In genomic region chr2:214232266-214232665, GRCh38 we compare ENCODE assay signal across 20 cellular contexts.
"Had no signal": no experiment of that assay in that cellular context is flagged by ENCODE, and none has a peak within 500 bp of the region (broad histone marks: within the 10 kb centered on the region; RNA-seq: fewer than 3 reads in every experiment).

No MANE protein-coding gene starts in this region.

- H3K36me3 Mint-ChIP-seq: activated naive CD4-positive, alpha-beta T cell treated with anti-CD3 and anti-CD28 coated beads, Interleukin-2, amount 50 U/mL, for 72 hours; mesothelial cell of epicardium; natural killer cell treated with Interleukin-12 subunit alpha and Interleukin-12 subunit beta and Interleukin-15 and Interleukin-18, amount 100 ng/mL, for 72 hours; stimulated activated memory B cell treated with anti-CD40 and anti-IgM and Interleukin-4, amounts not matched to agents 10 μg/mL and 1 μg/mL and 100 μg/mL, for 72 hours had no signal

- DNase-seq: activated CD4-positive, alpha-beta T cell treated with anti-CD3 and anti-CD28 coated beads, Interleukin-2, amount 50 U/mL, for 4 hours; activated gamma-delta T cell treated with Interleukin-2 at 50 U/mL for 16 hours; body of pancreas; central memory CD4-positive, alpha-beta T cell; colonic mucosa; pancreas; stimulated activated CD4-positive, alpha-beta T cell treated with anti-CD3 and anti-CD28 coated beads, Interleukin-4, amount 100 ng/mL, for 4 hours; SW 1271; T-helper 2 cell; thyroid gland; WERI-Rb-1 had no signal

- H3K27ac Mint-ChIP-seq: activated naive CD4-positive, alpha-beta T cell treated with anti-CD3 and anti-CD28 coated beads, Interleukin-2, amount 50 U/mL, for 72 hours; activated T-helper 1 cell treated with anti-CD3 and anti-CD28 coated beads, Interleukin-12 subunit alpha, Interleukin-12 subunit beta, Interleukin-2, Interleukin-4 antibody, amounts not matched to agents 30 ng/mL and 10 ng/mL and 1 ng/mL, durations not matched to agents 14 hours and 24 hours and 36 hours; mesothelial cell of epicardium; natural killer cell treated with Interleukin-12 subunit alpha and Interleukin-12 subunit beta and Interleukin-15 and Interleukin-18, amount 100 ng/mL, for 72 hours; stimulated activated memory B cell treated with anti-CD40 and anti-IgM and Interleukin-4, amounts not matched to agents 10 μg/mL and 1 μg/mL and 100 μg/mL, for 72 hours had no signal

- H3K4me1 Mint-ChIP-seq: stimulated activated memory B cell treated with anti-CD40 and anti-IgM and Interleukin-4, amounts not matched to agents 10 μg/mL and 1 μg/mL and 100 μg/mL, for 72 hours had no signal

- H3K36me3 ChIP-seq: colonic mucosa, gastroesophageal sphincter, neutrophil, pancreas, thyroid gland, WERI-Rb-1 had no signal

- H3K4me3 Mint-ChIP-seq: activated T-helper 1 cell treated with anti-CD3 and anti-CD28 coated beads, Interleukin-12 subunit alpha, Interleukin-12 subunit beta, Interleukin-2, Interleukin-4 antibody, amounts not matched to agents 30 ng/mL and 10 ng/mL and 1 ng/mL, durations not matched to agents 14 hours and 24 hours and 36 hours; mesothelial cell of epicardium; natural killer cell treated with Interleukin-12 subunit alpha and Interleukin-12 subunit beta and Interleukin-15 and Interleukin-18, amount 100 ng/mL, for 72 hours; stimulated activated memory B cell treated with anti-CD40 and anti-IgM and Interleukin-4, amounts not matched to agents 10 μg/mL and 1 μg/mL and 100 μg/mL, for 72 hours had no signal

- ATAC-seq: activated naive CD4-positive, alpha-beta T cell treated with anti-CD3 and anti-CD28 coated beads, Interleukin-2, amount 50 U/mL, for 72 hours; body of pancreas; gastroesophageal sphincter; natural killer cell treated with Interleukin-12 subunit alpha and Interleukin-12 subunit beta and Interleukin-15 and Interleukin-18, amount 100 ng/mL, for 72 hours; pancreas; sciatic nerve; stimulated activated memory B cell treated with anti-CD40 and anti-IgM and Interleukin-4, amounts not matched to agents 10 μg/mL and 1 μg/mL and 100 μg/mL, for 72 hours had no signal

- H3K4me1 ChIP-seq: body of pancreas, colonic mucosa, gastroesophageal sphincter, pancreas, thyroid gland had no signal

- H3K27me3 Mint-ChIP-seq: natural killer cell treated with Interleukin-12 subunit alpha and Interleukin-12 subunit beta and Interleukin-15 and Interleukin-18, amount 100 ng/mL, for 72 hours; stimulated activated memory B cell treated with anti-CD40 and anti-IgM and Interleukin-4, amounts not matched to agents 10 μg/mL and 1 μg/mL and 100 μg/mL, for 72 hours had no signal

- H3K27me3 ChIP-seq: body of pancreas, colonic mucosa, gastroesophageal sphincter, neutrophil, pancreas, thyroid gland had no signal

- H3K9me3 Mint-ChIP-seq: activated T-helper 1 cell treated with anti-CD3 and anti-CD28 coated beads, Interleukin-12 subunit alpha, Interleukin-12 subunit beta, Interleukin-2, Interleukin-4 antibody, amounts not matched to agents 30 ng/mL and 10 ng/mL and 1 ng/mL, durations not matched to agents 14 hours and 24 hours and 36 hours; stimulated activated memory B cell treated with anti-CD40 and anti-IgM and Interleukin-4, amounts not matched to agents 10 μg/mL and 1 μg/mL and 100 μg/mL, for 72 hours had no signal

- H3K9me3 ChIP-seq: body of pancreas, colonic mucosa, gastroesophageal sphincter, neutrophil, pancreas, thyroid gland had no signal

- H3K27ac ChIP-seq: body of pancreas, colonic mucosa, gastroesophageal sphincter, neutrophil, pancreas, thyroid gland, WERI-Rb-1 had no signal

- H3K4me3 ChIP-seq: body of pancreas, colonic mucosa, gastroesophageal sphincter, lung, pancreas, thyroid gland had no signal
